In genomic region chr4:54229631-54230478, GRCh38 we compare ENCODE assay signal across 10 cellular contexts. TPM values are rescaled to one million over a fixed set of nuclear protein-coding genes. Genes with fewer than 3 reads are reported as not detected.
A peak's percentile ranks its signal among the peaks of the same experiment; 100 is the strongest.
DNase-seq lines count a peak whose midpoint lies in the region; TF ChIP-seq lines count a peak whose summit lies in the region.
"Had no signal": no experiment of that assay in that cellular context is flagged by ENCODE, and none has a peak within 500 bp of the region (broad histone marks: within the 10 kb centered on the region; RNA-seq: fewer than 3 reads in every experiment).

No MANE protein-coding gene starts in this region.

- peak overlapping the region in 4 of 5 donors; percentile 15 to 75 (median 52) for H3K27ac ChIP-seq in adrenal gland
- no peak overlapping the region for H3K27ac ChIP-seq in iPS-20b (ENCODE audit: low read length)
- H3K27ac ChIP-seq in spleen, result peak overlapping the region in 7 of 8 donors; percentile 58 to 80 (median 66)

- TF ChIP-seq POLR2A in adrenal gland (IDR thresholded peaks at IDR 0.05) (no peak), spleen (IDR thresholded peaks at IDR 0.05) (no peak)

- TF ChIP-seq CTCF in adrenal gland (IDR thresholded peaks at IDR 0.05) (no peak), spleen (IDR thresholded peaks at IDR 0.05 in 8 of 11, conservative IDR thresholded peaks at IDR 0.05 in 3 of 11) (no peak)

- H3K27me3 ChIP-seq in adrenal gland (peaks cover 61% of the 10 kb centered on the region), iPS-20b (ENCODE audit: insufficient read depth, low read length) (peaks cover 97% of the 10 kb centered on the region), spleen (replicated peaks in 1 of 7) (peaks cover 3 to 100% (median 89%) of the 10 kb centered on the region in 7 donors)

- 2 to 7% (median 6%) methylated on average over 31 to 63 of the region's 63 CpGs for WGBS in adrenal gland, 4 donors
- WGBS in spleen, 5 donors, result 4 to 7% (median 4%) methylated on average over 52 to 63 of the region's 63 CpGs

- no peak overlapping the region for H3K9ac ChIP-seq in iPS-20b (ENCODE audit: low read depth, low read length)

- H3K4me3 ChIP-seq in adrenal gland (peak overlapping the region in 2 of 4 donors; percentile 14 to 56), iPS-20b (ENCODE audit: low read length) (peak overlapping the region; percentile 79), spleen (peak overlapping the region; percentile 15 to 81 (median 54))
- H3K4me3 ChIP-seq: K562 had no signal

- intact Hi-C loops in adrenal gland (cut with DNase I), result loop anchor here (5.0 to 10.0 kb wide), 10 partner anchors 318 to 1995 kb away; no protein-coding TSS in a partner anchor
- intact Hi-C loops in spleen (cut with DNase I; ENCODE audit: low total_unique reads), result loop anchor here (5.0 kb wide), 1 partner anchor 1033 kb away; no protein-coding TSS in a partner anchor

- H3K9me3 ChIP-seq in adrenal gland (replicated peaks in 1 of 3), result no peaks in the 10 kb centered on the region
- no peaks in the 10 kb centered on the region; the same call in 1 of the 2 replicates for H3K9me3 ChIP-seq in iPS-20b (ENCODE audit: insufficient read depth, low read depth, low read length)
- no peaks in the 10 kb centered on the region for H3K9me3 ChIP-seq in spleen

- peaks cover 18 to 41% of the 10 kb centered on the region in 2 donors for H3K4me1 ChIP-seq in adrenal gland (replicated peaks in 1 of 2)
- peaks cover 14% of the 10 kb centered on the region; the same call in 1 of the 2 replicates for H3K4me1 ChIP-seq in iPS-20b (ENCODE audit: insufficient read depth, low read length)
- peaks cover 35 to 98% (median 78%) of the 10 kb centered on the region in 6 donors for H3K4me1 ChIP-seq in spleen

- DNase-seq in DMS53 (lab: John Stamatoyannopoulos, UW) (peak; percentile 46), DMS53 treated with DMSO at 0.1 percent for 48 hours (lab: John Stamatoyannopoulos, UW; ENCODE audit: unreplicated experiment) (no peak), adrenal gland (peak in 1 of 7 donors; percentile 30), spleen (no peak), OCI-M1 (lab: John Stamatoyannopoulos, UW) (no peak), NCI-H226 (no peak)
- no peak for DNase-seq in effector CD8-positive, alpha-beta T cell (lab: John Stamatoyannopoulos, UW)
- DNase-seq: activated B cell treated with CpG ODN at 0.5 μM for 24 hours had no signal

- H3K36me3 ChIP-seq in adrenal gland (replicated peaks in 1 of 2), result no peaks in the 10 kb centered on the region
- H3K36me3 ChIP-seq in iPS-20b (ENCODE audit: insufficient read depth, low read depth, low read length), result no peaks in the 10 kb centered on the region
- H3K36me3 ChIP-seq in spleen, result no peaks in the 10 kb centered on the region

RNA-seq across cellular contexts. Expression of gene PDGFRA, which starts 0.8 kb away (rescaled TPM):
- total RNA-seq in adrenal gland (100 to 1,000 TPM in 5 of 8 donors, 10 to 100 TPM in 3; 88.1 to 182 (median 129) TPM), spleen (100 to 1,000 TPM in 5 of 7 donors, 10 to 100 TPM in 2; 49.3 to 399 (median 294) TPM)
- polyA plus RNA-seq in adrenal gland (10 to 100 TPM; 14.5 to 62.4 (median 16.4) TPM), spleen (10 to 100 TPM; 11.1 to 22.7 (median 18.4) TPM)
- total RNA-seq: activated B cell treated with CpG ODN at 0.5 μM for 24 hours had no signal
- polyA plus RNA-seq: K562 had no signal
